ENCODE assay signal across 8 cellular contexts in the genomic region with DNA sequence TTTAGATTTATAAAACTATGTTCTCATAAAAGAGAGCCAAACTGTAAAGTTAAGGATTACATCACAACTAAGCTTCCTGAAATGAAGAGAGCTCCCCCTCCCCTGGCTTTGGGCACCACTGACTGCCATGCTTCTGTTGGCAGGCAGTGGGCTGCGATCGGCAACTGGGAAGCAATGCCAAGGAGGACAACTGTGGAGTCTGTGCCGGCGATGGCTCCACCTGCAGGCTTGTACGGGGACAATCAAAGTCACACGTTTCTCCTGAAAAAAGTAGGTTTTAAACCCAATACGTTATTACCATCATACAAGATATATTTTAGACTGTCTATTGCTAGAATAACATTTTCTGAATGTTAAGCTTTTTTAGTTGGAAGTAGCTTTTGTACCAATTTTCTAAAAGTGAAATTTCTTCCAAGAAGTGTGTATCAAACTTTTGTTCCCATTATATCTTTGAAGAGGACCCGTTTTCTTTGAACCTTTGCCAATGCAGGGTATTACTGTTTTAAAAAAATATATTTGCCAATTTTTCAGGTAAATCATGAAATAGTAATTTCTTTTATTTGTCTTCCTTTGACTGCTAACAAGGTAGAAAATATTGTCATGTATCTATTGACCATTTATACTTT.
DNase-seq lines count a peak whose midpoint lies in the region; ATAC-seq and TF ChIP-seq lines count a peak whose summit lies in the region.

No MANE protein-coding gene starts in this region.

- no peak overlapping the region for H3K27ac Mint-ChIP-seq in nephron
- no peak overlapping the region for H3K27ac Mint-ChIP-seq in effector memory CD8-positive, alpha-beta T cell

- no peaks in the 10 kb centered on the region for H3K4me1 Mint-ChIP-seq in nephron
- H3K4me1 Mint-ChIP-seq in effector memory CD8-positive, alpha-beta T cell (ENCODE audit: low read depth in 2 of 2) = no peaks in the 10 kb centered on the region

- TF ChIP-seq CTCF in nephron (IDR thresholded peaks at IDR 0.05; ENCODE audit: unreplicated experiment in 3 of 3) = peak; percentile 44 to 61 (median 50)

- DNase-seq in NCI-H1694 (lab: John Stamatoyannopoulos, UW) (peak; percentile 18), NCI-H1694 treated with DMSO at 0.1 percent for 48 hours (lab: John Stamatoyannopoulos, UW) (no peak), M059J (ENCODE audit: low read depth) (peak; percentile 8), cerebellar cortex (ENCODE audit: low spot score) (peak; percentile 39)
- no peak for DNase-seq in effector memory CD8-positive, alpha-beta T cell

- no peak overlapping the region for H3K4me3 Mint-ChIP-seq in nephron
- no peak overlapping the region for H3K4me3 Mint-ChIP-seq in effector memory CD8-positive, alpha-beta T cell

- no peaks in the 10 kb centered on the region for H3K36me3 Mint-ChIP-seq in nephron (ENCODE audit: low read depth)
- no peaks in the 10 kb centered on the region for H3K36me3 Mint-ChIP-seq in effector memory CD8-positive, alpha-beta T cell (ENCODE audit: insufficient read depth)

- H3K27me3 Mint-ChIP-seq in nephron (ENCODE audit: low read depth) = no peaks in the 10 kb centered on the region
- H3K27me3 Mint-ChIP-seq in effector memory CD8-positive, alpha-beta T cell = no peaks in the 10 kb centered on the region

- no peaks in the 10 kb centered on the region for H3K9me3 Mint-ChIP-seq in nephron
- no peaks in the 10 kb centered on the region for H3K9me3 Mint-ChIP-seq in effector memory CD8-positive, alpha-beta T cell

- no peak for ATAC-seq in GM21515 (IDR thresholded peaks at IDR 0.05; ENCODE audit: unreplicated experiment)
- no peak for ATAC-seq in HG02798 (IDR thresholded peaks at IDR 0.05; ENCODE audit: poor library complexity, unreplicated experiment)
- ATAC-seq in effector memory CD8-positive, alpha-beta T cell (replicated peaks) = no peak

Comparison
In these comparisons a context has a peak if more than half of its experiments do, and no peak if none do; other contexts are left out.
1. DNase-seq: peak in NCI-H1694 (single experiment), M059J (single experiment) and cerebellar cortex (single experiment); none in NCI-H1694 treated with DMSO at 0.1 percent for 48 hours (single experiment) and effector memory CD8-positive, alpha-beta T cell (0 of 3).